17 cellular contexts compared by ENCODE assay signal in genomic region chr5:80762573-80762972, GRCh38.
DNase-seq lines count a peak whose midpoint lies in the region; ATAC-seq, FAIRE-seq and TF ChIP-seq lines count a peak whose summit lies in the region.
"Had no signal": no experiment of that assay in that cellular context is flagged by ENCODE, and none has a peak within 500 bp of the region (broad histone marks: within the 10 kb centered on the region; RNA-seq: fewer than 3 reads in every experiment).

No MANE protein-coding gene starts in this region.

- no peaks in the 10 kb centered on the region for H3K27me3 ChIP-seq in prostate gland (replicated peaks; ENCODE audit: insufficient read depth)
- H3K27me3 ChIP-seq: BLaER1 had no signal

- CTCF ChIA-PET in RWPE1 (lab: Yijun Ruan, JAX): no interaction called here

- intact Hi-C loops in prostate gland (cut with DNase I): no loop called here

- no peaks in the 10 kb centered on the region for H3K36me3 ChIP-seq in prostate gland

- ATAC-seq in GM21529 (IDR thresholded peaks at IDR 0.05; ENCODE audit: unreplicated experiment) (no peak), GM18907 (IDR thresholded peaks at IDR 0.05; ENCODE audit: unreplicated experiment) (no peak)
- ATAC-seq: HepG2 had no signal

- TF ChIP-seq CTCF in C4-2B (conservative IDR thresholded peaks at IDR 0.05): no peak
- TF ChIP-seq CTCF in RWPE1 (conservative IDR thresholded peaks at IDR 0.05; ENCODE audit: low read depth): no peak
- TF ChIP-seq CTCF in prostate gland (IDR thresholded peaks at IDR 0.05): no peak

- no peak for DNase-seq in RWPE1 (ENCODE audit: low spot score)
- no peak for DNase-seq in prostate gland (ENCODE audit: low spot score)
- DNase-seq in DMS79 (lab: John Stamatoyannopoulos, UW): no peak
- DNase-seq: AML-193; Calu3; CD4-positive, CD25-positive, alpha-beta regulatory T cell; HCEC 1CT; HFFc6 had no signal

- H3K9me3 ChIP-seq in prostate gland: no peaks in the 10 kb centered on the region
- H3K9me3 ChIP-seq: BLaER1 had no signal

- 100% methylated on average over 4 of the region's 4 CpGs for WGBS in prostate gland

- H3K27ac ChIP-seq in C4-2B (peak overlapping the region; percentile 69), RWPE1 (peak overlapping the region; percentile 43), prostate gland (peak overlapping the region; percentile 51 to 69)
- H3K27ac ChIP-seq: BLaER1 had no signal

- POLR2A ChIA-PET in RWPE1 (lab: Yijun Ruan, JAX; ENCODE audit: low non-redundant PET): no interaction called here

- H3K4me3 ChIP-seq in prostate gland: no peak overlapping the region
- H3K4me3 ChIP-seq: BLaER1 had no signal

- TF ChIP-seq POLR2A in prostate gland (IDR thresholded peaks at IDR 0.05): no peak

- FAIRE-seq in endometrium (lab: Jason Lieb, UNC): peak; percentile 92
- FAIRE-seq: GM12891, GM19239, HepG2, HTR-8/SVneo had no signal

- no peaks in the 10 kb centered on the region for H3K4me1 ChIP-seq in prostate gland (replicated peaks)
- H3K4me1 ChIP-seq: BLaER1 had no signal
